17 cellular contexts compared by ENCODE assay signal in genomic region chr10:1659221-1659791, GRCh38.
"Had no signal": no experiment of that assay in that cellular context is flagged by ENCODE, and none has a peak within 500 bp of the region (broad histone marks: within the 10 kb centered on the region; RNA-seq: fewer than 3 reads in every experiment).

No MANE protein-coding gene starts in this region.

- H3K9me3 Mint-ChIP-seq: stimulated activated memory B cell treated with anti-CD40 and anti-IgM and Interleukin-4, amounts not matched to agents 10 μg/mL and 1 μg/mL and 100 μg/mL, for 72 hours; stimulated activated naive CD8-positive, alpha-beta T cell treated with anti-CD3 and anti-CD28 coated beads, Interleukin-15, Interleukin-2, amounts not matched to agents 100 ng/mL and 50 ng/mL, for 24 hours had no signal

- H3K27me3 ChIP-seq: testis, upper lobe of right lung, vagina had no signal

- H3K27ac ChIP-seq: left ventricle myocardium inferior, testis, tibial nerve, upper lobe of right lung, vagina had no signal

- H3K4me1 ChIP-seq: left ventricle myocardium inferior, testis, tibial nerve, upper lobe of right lung, vagina had no signal

- DNase-seq: cortex of kidney; effector CD8-positive, alpha-beta T cell; left ventricle myocardium inferior; naive thymus-derived CD4-positive, alpha-beta T cell; nephron progenitor cell; right cardiac atrium; small intestine; stimulated activated CD4-positive, alpha-beta T cell treated with anti-CD3 and anti-CD28 coated beads, Interleukin-2, amount 100 ng/mL, for 48 hours; stimulated activated CD8-positive, alpha-beta memory T cell treated with anti-CD3 and anti-CD28 coated beads, Interleukin-4, amount 100 ng/mL, for 48 hours; testis; upper lobe of right lung had no signal

- H3K36me3 Mint-ChIP-seq: naive thymus-derived CD4-positive, alpha-beta T cell; stimulated activated memory B cell treated with anti-CD40 and anti-IgM and Interleukin-4, amounts not matched to agents 10 μg/mL and 1 μg/mL and 100 μg/mL, for 72 hours had no signal

- H3K4me3 Mint-ChIP-seq: naive thymus-derived CD4-positive, alpha-beta T cell; nephron progenitor cell; stimulated activated memory B cell treated with anti-CD40 and anti-IgM and Interleukin-4, amounts not matched to agents 10 μg/mL and 1 μg/mL and 100 μg/mL, for 72 hours; stimulated activated naive CD8-positive, alpha-beta T cell treated with anti-CD3 and anti-CD28 coated beads, Interleukin-15, Interleukin-2, amounts not matched to agents 100 ng/mL and 50 ng/mL, for 24 hours had no signal

- H3K27ac Mint-ChIP-seq: nephron progenitor cell; stimulated activated memory B cell treated with anti-CD40 and anti-IgM and Interleukin-4, amounts not matched to agents 10 μg/mL and 1 μg/mL and 100 μg/mL, for 72 hours; stimulated activated naive CD8-positive, alpha-beta T cell treated with anti-CD3 and anti-CD28 coated beads, Interleukin-15, Interleukin-2, amounts not matched to agents 100 ng/mL and 50 ng/mL, for 24 hours had no signal

- H3K4me3 ChIP-seq: left ventricle myocardium inferior, lung, testis, tibial nerve, upper lobe of right lung, vagina had no signal

- ATAC-seq: esophagus mucosa; naive thymus-derived CD4-positive, alpha-beta T cell; right cardiac atrium; stimulated activated memory B cell treated with anti-CD40 and anti-IgM and Interleukin-4, amounts not matched to agents 10 μg/mL and 1 μg/mL and 100 μg/mL, for 72 hours; upper lobe of right lung had no signal

- H3K36me3 ChIP-seq: left ventricle myocardium inferior, tibial nerve, upper lobe of right lung, vagina had no signal
